8 cellular contexts compared by ENCODE assay signal in genomic region chr1:1437904-1438376, GRCh38. TPM values are rescaled to one million over a fixed set of nuclear protein-coding genes. Genes with fewer than 3 reads are reported as not detected.
DNase-seq lines count a peak whose midpoint lies in the region; ATAC-seq and TF ChIP-seq lines count a peak whose summit lies in the region.

No MANE protein-coding gene starts in this region.

- H3K4me1 Mint-ChIP-seq in WTC11 = peaks cover 15% of the 10 kb centered on the region

- POLR2A ChIA-PET in WTC11 (lab: Charles Lee) = no interaction called here

- no peak overlapping the region for H3K4me3 Mint-ChIP-seq in WTC11

- H3K27me3 Mint-ChIP-seq in WTC11 (ENCODE audit: low read depth) = peaks cover 6% of the 10 kb centered on the region

- ATAC-seq in HG02798 (IDR thresholded peaks at IDR 0.05; ENCODE audit: poor library complexity, unreplicated experiment) = peak; percentile 43
- no peak for ATAC-seq in WTC11
- no peak for ATAC-seq in HG02763 (IDR thresholded peaks at IDR 0.05; ENCODE audit: unreplicated experiment)

- H3K9me3 ChIP-seq in trophoblast cell (ENCODE audit: insufficient read depth, low read depth, low read length) = peaks cover 2% of the 10 kb centered on the region

- no CpG with 5 or more reads among the region's 11 CpGs for WGBS in trophoblast cell (ENCODE audit: extremely low coverage, insufficient coverage, insufficient read length)

- TF ChIP-seq CTCF in WTC11 (IDR thresholded peaks at IDR 0.05) = no peak

- H3K14ac ChIP-seq in trophoblast cell (ENCODE audit: low read length) = no peak overlapping the region

- no peaks in the 10 kb centered on the region for H3K27me3 ChIP-seq in trophoblast cell (ENCODE audit: insufficient read depth, low read length)

- no peak overlapping the region for H3K27ac ChIP-seq in trophoblast cell (ENCODE audit: low read depth, low read length)
- H3K27ac ChIP-seq in caudate nucleus (ENCODE audit: low read depth, low read length) = no peak overlapping the region

- no peak overlapping the region for H4K91ac ChIP-seq in trophoblast cell (ENCODE audit: low read depth, low read length)

- H3K4ac ChIP-seq in trophoblast cell (ENCODE audit: low read depth, low read length) = no peak overlapping the region

- no peak overlapping the region for H4K12ac ChIP-seq in trophoblast cell (ENCODE audit: low read depth, low read length)

- no peak overlapping the region for H3K4me3 ChIP-seq in trophoblast cell (ENCODE audit: low read depth, low read length)

- no peaks in the 10 kb centered on the region for H3K9me3 Mint-ChIP-seq in WTC11

- CTCF ChIA-PET in WTC11 (lab: Charles Lee) = interaction anchor here (0.6 to 1.5 kb wide), 3 partner anchors 9 to 191 kb away, joined by 3 to 5 read pairs (median 3); no protein-coding TSS in a partner anchor

- peak overlapping the region; percentile 14 for H3K4me2 ChIP-seq in trophoblast cell (ENCODE audit: low read length)

- H3K18ac ChIP-seq in trophoblast cell (ENCODE audit: low read length) = no peak overlapping the region

- no peak overlapping the region for H3K9ac ChIP-seq in trophoblast cell (ENCODE audit: low read length)

- H2BK120ac ChIP-seq in trophoblast cell (ENCODE audit: insufficient read depth, low read length, poor library complexity) = no peak overlapping the region

- peaks cover 25% of the 10 kb centered on the region for H3K79me2 ChIP-seq in trophoblast cell (ENCODE audit: control insufficient read depth, insufficient read depth, low read length, poor library complexity)

- no peak overlapping the region for H3K23ac ChIP-seq in trophoblast cell (ENCODE audit: low read length)

- no peak overlapping the region for H4K8ac ChIP-seq in trophoblast cell (ENCODE audit: low read depth, low read length)

- H2AFZ ChIP-seq in trophoblast cell (ENCODE audit: insufficient read depth, low read length, poor library complexity) = no peak overlapping the region

- peak; percentile 26 for DNase-seq in GM03348 (ENCODE audit: low spot score)
- no peak for DNase-seq in WTC11 (ENCODE audit: low spot score)
- DNase-seq in trophoblast cell = no peak
- no peak for DNase-seq in effector CD8-positive, alpha-beta T cell (lab: John Stamatoyannopoulos, UW)
- no peak for DNase-seq in stimulated activated CD4-positive, alpha-beta T cell treated with anti-CD3 and anti-CD28 coated beads, Interleukin-1b, Interleukin-23, amount 100 ng/mL, for 48 hours
- DNase-seq in caudate nucleus (lab: John Stamatoyannopoulos, UW) = no peak

- no peak overlapping the region for H2AK5ac ChIP-seq in trophoblast cell (ENCODE audit: low read length)

- no peaks in the 10 kb centered on the region for H3K36me3 Mint-ChIP-seq in WTC11

- H3K27ac Mint-ChIP-seq in WTC11 = no peak overlapping the region

- H2BK12ac ChIP-seq in trophoblast cell (ENCODE audit: low read length) = no peak overlapping the region

- no peak overlapping the region for H2BK5ac ChIP-seq in trophoblast cell (ENCODE audit: low read depth, low read length, poor library complexity)

- peaks cover 29% of the 10 kb centered on the region for H3K79me1 ChIP-seq in trophoblast cell (ENCODE audit: low read length)

- peaks cover 44 to 49% of the 10 kb centered on the region in 2 experiments for H3K4me1 ChIP-seq in trophoblast cell (ENCODE audit: control insufficient read depth in 1 of 2, insufficient read depth in 2 of 2, low read length in 2 of 2)

- peaks cover 20 to 23% of the 10 kb centered on the region in 2 experiments for H3K36me3 ChIP-seq in trophoblast cell (ENCODE audit: control insufficient read depth in 1 of 2, insufficient read depth in 2 of 2, low read length in 2 of 2)

TF ChIP-seq in WTC11, 78 proteins besides CTCF, POLR2A, EP300 and RAD21:
- TF ChIP-seq GABPB1 (CRISPR knock-in tag; IDR thresholded peaks at IDR 0.05) = 0 out of 2 replicates have a peak, but pooled peaks have one; percentile 23
- TF ChIP-seq USF2 (CRISPR knock-in tag; IDR thresholded peaks at IDR 0.05) = no peak
TF ChIP-seq in WTC11: peak in this region for 1.

RNA-seq across cellular contexts. Expression of gene VWA1, which starts 2.5 kb away (rescaled TPM):
- 28.3 to 35.5 TPM (median 28.3 TPM) in 3 replicates for total RNA-seq in WTC11 (2021)
- 66.1 and 71.8 TPM in 2 replicates for polyA plus RNA-seq in trophoblast cell (2013)

RNA-seq across cellular contexts. Expression of gene ATAD3C, which starts 11.5 kb away (rescaled TPM):
- total RNA-seq in WTC11 (2021) = 0.60 to 0.94 TPM (median 0.61 TPM) in 3 replicates
- 5.2 and 6.0 TPM in 2 replicates for polyA plus RNA-seq in trophoblast cell (2013)

RNA-seq across cellular contexts. Expression of gene ANKRD65, which starts 16.9 kb away (rescaled TPM):
- 1.6 to 2.8 TPM (median 1.9 TPM) in 3 replicates for total RNA-seq in WTC11 (2021)
- polyA plus RNA-seq in trophoblast cell (2013) = 3.1 and 3.5 TPM in 2 replicates

RNA-seq across cellular contexts. Expression of gene MRPL20, which starts 30.8 kb away (rescaled TPM):
- 126 to 156 TPM (median 134 TPM) in 3 replicates for total RNA-seq in WTC11 (2021)
- polyA plus RNA-seq in trophoblast cell (2013) = 147 and 153 TPM in 2 replicates

RNA-seq across cellular contexts. Expression of gene ATAD3B, which starts 33.6 kb away (rescaled TPM):
- 47.9 to 63.6 TPM (median 48.5 TPM) in 3 replicates for total RNA-seq in WTC11 (2021)
- 23.5 and 23.7 TPM in 2 replicates for polyA plus RNA-seq in trophoblast cell (2013)
